34 cellular contexts compared by ENCODE assay signal in genomic region chr10:26211781-26212444, GRCh38. TPM values are rescaled to one million over a fixed set of nuclear protein-coding genes. Genes with fewer than 3 reads are reported as not detected.
DNase-seq lines count a peak whose midpoint lies in the region; ATAC-seq and TF ChIP-seq lines count a peak whose summit lies in the region.
"Had no signal": no experiment of that assay in that cellular context is flagged by ENCODE, and none has a peak within 500 bp of the region (broad histone marks: within the 10 kb centered on the region; RNA-seq: fewer than 3 reads in every experiment).

No MANE protein-coding gene starts in this region.

- H3K27me3 ChIP-seq in H9 (ENCODE audit: insufficient read depth, low read length) (peaks cover 51% of the 10 kb centered on the region), iPS-20b (ENCODE audit: insufficient read depth, low read length) (peaks cover 89% of the 10 kb centered on the region), parathyroid adenoma (ENCODE audit: control insufficient read depth, insufficient read depth, low read length) (peaks cover 16% of the 10 kb centered on the region), gastrocnemius medialis (peaks cover 33 to 50% (median 46%) of the 10 kb centered on the region in 3 donors)

- intact Hi-C loops in gastrocnemius medialis (cut with DNase I; ENCODE audit: low total_unique reads) (no loop called here), left colon (cut with DNase I, micrococcal nuclease) (no loop called here)

- no peak overlapping the region for H4K5ac ChIP-seq in H9 (ENCODE audit: insufficient read length, low read depth, low read length)

- peak overlapping the region; percentile 22 to 75; a peak in 4 of 5 replicates for H3K4me3 Mint-ChIP-seq in H9
- H3K4me3 Mint-ChIP-seq: activated naive CD8-positive, alpha-beta T cell treated with anti-CD3 and anti-CD28 coated beads, Interleukin-2, amount 10 ng/mL, durations not matched to agents 7 days and 5 days; activated T-cell treated with anti-CD3 and anti-CD28 coated beads, Interleukin-2, amount 50 U/mL, for 4 hours; memory B cell had no signal

- H2BK12ac ChIP-seq in H9 (ENCODE audit: insufficient read length, low read depth, low read length), result no peak overlapping the region

- H4K91ac ChIP-seq in H9 (ENCODE audit: insufficient read length, low read depth, low read length), result no peak overlapping the region

- H2AFZ ChIP-seq in H9 (ENCODE audit: low read length) (no peak overlapping the region), parathyroid adenoma (no peak overlapping the region)

- H3K23ac ChIP-seq in H9 (ENCODE audit: insufficient read length, low read depth, low read length), result no peak overlapping the region

- no peak overlapping the region for H4K8ac ChIP-seq in H9 (replicated peaks; ENCODE audit: insufficient read length, low read depth, low read length)

- peaks cover 26% of the 10 kb centered on the region for H3K27me3 Mint-ChIP-seq in H9 (ENCODE audit: low read depth)

- DNase-seq in H9 (peak; percentile 65), ecto neural progenitor cell (ENCODE audit: low spot score) (peak; percentile 57), gastrocnemius medialis (no peak), left colon (no peak)
- DNase-seq: activated CD4-positive, alpha-beta T cell treated with anti-CD3 and anti-CD28 coated beads, Interleukin-2, amount 50 U/mL, for 1 hour; activated gamma-delta T cell; activated naive CD8-positive, alpha-beta T cell treated with anti-CD3 and anti-CD28 coated beads, Interleukin-2, amount 10 ng/mL, durations not matched to agents 7 days and 5 days; activated T-cell treated with anti-CD3 and anti-CD28 coated beads, Interleukin-2, amount 50 U/mL, for 4 hours; effector memory CD4-positive, alpha-beta T cell; EL; left cardiac atrium; NCI-H1417; NCI-H2081; NCI-H446; NCI-H774; SJCRH30; stimulated activated CD4-positive, alpha-beta T cell treated with anti-CD3 and anti-CD28 coated beads, Interleukin-12 subunit alpha, Interleukin-12 subunit beta, amount 100 ng/mL, for 4 hours; stimulated activated CD4-positive, alpha-beta T cell treated with anti-CD3 and anti-CD28 coated beads, Interleukin-2, amount 100 ng/mL, for 48 hours; stomach; SW 1271; T1000; uterus had no signal

- H3K23me2 ChIP-seq in H9 (ENCODE audit: insufficient read length, low read depth, low read length, poor library complexity, severe bottlenecking), result peaks cover 29% of the 10 kb centered on the region

- H4K20me1 ChIP-seq in H9 (ENCODE audit: control insufficient read depth, insufficient read depth, insufficient read length), result no peaks in the 10 kb centered on the region

- peaks cover 44 to 49% of the 10 kb centered on the region in 2 experiments for H3K4me1 Mint-ChIP-seq in H9

- H3K18ac ChIP-seq in H9 (ENCODE audit: insufficient read length, low read depth, low read length), result no peak overlapping the region

- H3K9ac ChIP-seq in H9 (ENCODE audit: extremely low read depth, insufficient read length, low read length), result no peak overlapping the region
- H3K9ac ChIP-seq in iPS-20b (ENCODE audit: low read depth, low read length), result no peak overlapping the region
- no peak overlapping the region for H3K9ac ChIP-seq in parathyroid adenoma

- peak overlapping the region; percentile 22 for H3K4me2 ChIP-seq in H9 (ENCODE audit: insufficient read depth, insufficient read length, low read length)
- H3K4me2 ChIP-seq in parathyroid adenoma (ENCODE audit: low read length), result peak overlapping the region; percentile 17

- no peak overlapping the region for H2BK20ac ChIP-seq in H9 (ENCODE audit: low read depth, low read length, poor library complexity, severe bottlenecking)

- H3K4me3 ChIP-seq in iPS-20b (ENCODE audit: low read length) (peak overlapping the region; percentile 57; the same call in 1 of the 2 replicates), parathyroid adenoma (ENCODE audit: low read depth, low read length) (no peak overlapping the region), gastrocnemius medialis (no peak overlapping the region)
- H3K4me3 ChIP-seq: ascending aorta, cardiac muscle cell, SJCRH30, stomach, uterus had no signal

- H3K9me3 ChIP-seq in H9 (ENCODE audit: control insufficient read depth, low read depth, low read length) (no peaks in the 10 kb centered on the region), iPS-20b (ENCODE audit: insufficient read depth, low read depth, low read length) (no peaks in the 10 kb centered on the region), parathyroid adenoma (ENCODE audit: control insufficient read depth, low read length) (no peaks in the 10 kb centered on the region), gastrocnemius medialis (no peaks in the 10 kb centered on the region)
- H3K9me3 ChIP-seq: SJCRH30, uterus had no signal

- peaks cover 0 to under 1% of the 10 kb centered on the region in 2 experiments; a peak in 3 of 5 replicates for H3K9me3 Mint-ChIP-seq in H9
- H3K9me3 Mint-ChIP-seq: activated naive CD8-positive, alpha-beta T cell treated with anti-CD3 and anti-CD28 coated beads, Interleukin-2, amount 10 ng/mL, durations not matched to agents 7 days and 5 days; activated T-cell treated with anti-CD3 and anti-CD28 coated beads, Interleukin-2, amount 50 U/mL, for 4 hours had no signal

- H3K27ac ChIP-seq in H9 (ENCODE audit: insufficient read length, low read depth, low read length) (no peak overlapping the region), iPS-20b (ENCODE audit: low read length) (no peak overlapping the region), parathyroid adenoma (no peak overlapping the region), gastrocnemius medialis (no peak overlapping the region)
- H3K27ac ChIP-seq: ascending aorta, cardiac muscle cell, HL-60, SJCRH30, stomach, uterus had no signal

- no peak for ATAC-seq in gastrocnemius medialis
- no peak for ATAC-seq in GM19463 (IDR thresholded peaks at IDR 0.05; ENCODE audit: unreplicated experiment)
- ATAC-seq in left colon, result no peak
- ATAC-seq: activated T-cell treated with anti-CD3 and anti-CD28 coated beads, Interleukin-2, amount 50 U/mL, for 4 hours; HepG2; left cardiac atrium; sciatic nerve had no signal

- no peak overlapping the region for H2BK5ac ChIP-seq in H9 (ENCODE audit: insufficient read length, low read length)

- TF ChIP-seq POLR2A in gastrocnemius medialis (IDR thresholded peaks at IDR 0.05), result no peak

- no peak overlapping the region for H3K56ac ChIP-seq in H9 (ENCODE audit: insufficient read length, low read depth, low read length)

- no peak overlapping the region for H3T11ph ChIP-seq in H9 (ENCODE audit: low read length)

- H3K4me1 ChIP-seq in H9 (ENCODE audit: insufficient read depth, low read length) (peaks cover 7% of the 10 kb centered on the region; the same call in 1 of the 2 replicates), iPS-20b (ENCODE audit: insufficient read depth, low read length) (peaks cover 23% of the 10 kb centered on the region; the same call in 1 of the 2 replicates), parathyroid adenoma (no peaks in the 10 kb centered on the region), gastrocnemius medialis (no peaks in the 10 kb centered on the region)
- H3K4me1 ChIP-seq: SJCRH30, uterus had no signal

- no peaks in the 10 kb centered on the region; a peak in 2 of 7 replicates for H3K36me3 Mint-ChIP-seq in H9 (ENCODE audit: insufficient read depth in 1 of 3, low read depth in 3 of 3)

- no peaks in the 10 kb centered on the region for H3K79me1 ChIP-seq in H9 (ENCODE audit: insufficient read depth, low read depth, low read length, poor library complexity, severe bottlenecking)

- TF ChIP-seq CTCF in H9 (conservative IDR thresholded peaks at IDR 0.05) (no peak), parathyroid adenoma (IDR thresholded peaks at IDR 0.05) (no peak), gastrocnemius medialis (IDR thresholded peaks at IDR 0.05 in 4 of 5, conservative IDR thresholded peaks at IDR 0.05 in 1 of 5) (no peak)

- no peaks in the 10 kb centered on the region for H3K36me3 ChIP-seq in iPS-20b (ENCODE audit: insufficient read depth, low read depth, low read length)
- no peaks in the 10 kb centered on the region for H3K36me3 ChIP-seq in parathyroid adenoma (ENCODE audit: control insufficient read depth, insufficient read depth, low read length)
- no peaks in the 10 kb centered on the region for H3K36me3 ChIP-seq in gastrocnemius medialis
- H3K36me3 ChIP-seq: ascending aorta, cardiac muscle cell, SJCRH30, stomach, uterus had no signal

- WGBS in H9 (ENCODE audit: extremely low coverage, insufficient read length, low lambda C conversion rate), result no CpG with 5 or more reads among the region's 37 CpGs

- H2BK120ac ChIP-seq in H9 (ENCODE audit: low read depth, low read length, poor library complexity, severe bottlenecking), result no peak overlapping the region

- H3K14ac ChIP-seq in H9 (ENCODE audit: insufficient read depth, low read length), result peak overlapping the region; percentile 26

- in situ Hi-C loops in gastrocnemius medialis (cut with MboI; ENCODE audit: low sequenced_read_pairs in 4 of 4), result no loop called here

- no peak overlapping the region for H2BK15ac ChIP-seq in H9 (ENCODE audit: low read depth, low read length)

- H3K27ac Mint-ChIP-seq in H9, result no peak overlapping the region; a peak in 1 of 7 replicates
- H3K27ac Mint-ChIP-seq: activated naive CD8-positive, alpha-beta T cell treated with anti-CD3 and anti-CD28 coated beads, Interleukin-2, amount 10 ng/mL, durations not matched to agents 7 days and 5 days; memory B cell had no signal

- H2AK5ac ChIP-seq in H9 (ENCODE audit: insufficient read length, low read length), result no peak overlapping the region

- H3K79me2 ChIP-seq in H9 (ENCODE audit: insufficient read depth, low read length), result no peaks in the 10 kb centered on the region
- no peaks in the 10 kb centered on the region for H3K79me2 ChIP-seq in parathyroid adenoma

- H3K4ac ChIP-seq in H9 (ENCODE audit: low read depth, low read length), result no peak overlapping the region

RNA-seq across cellular contexts. Expression of gene GAD2, which starts 4.7 kb away (rescaled TPM):
- total RNA-seq in H9 (2021) (2.0 and 2.3 TPM in 2 replicates), gastrocnemius medialis (not detected), left colon (not detected)
- total RNA-seq: activated naive CD8-positive, alpha-beta T cell treated with anti-CD3 and anti-CD28 coated beads, Interleukin-2, amount 10 ng/mL, durations not matched to agents 7 days and 5 days; activated T-cell treated with anti-CD3 and anti-CD28 coated beads, Interleukin-2, amount 50 U/mL, for 4 hours; ascending aorta; cardiac muscle cell; epithelial cell of proximal tubule; HepG2; left cardiac atrium; posterior vena cava; RPMI7951; sciatic nerve; SJCRH30; uterus had no signal

Comparison
In these comparisons a context has a peak if more than half of its experiments do, and no peak if none do; other contexts are left out.
1. DNase-seq: peak in H9 (single experiment) and ecto neural progenitor cell (single experiment); none in gastrocnemius medialis (0 of 2) and left colon (0 of 2).